Comparison of ENCODE assay signal across 9 cellular contexts in genomic region chr10:110355181-110355831, GRCh38. TPM values are rescaled to one million over a fixed set of nuclear protein-coding genes. Genes with fewer than 3 reads are reported as not detected.
DNase-seq lines count a peak whose midpoint lies in the region; ATAC-seq and TF ChIP-seq lines count a peak whose summit lies in the region.
"Had no signal": no experiment of that assay in that cellular context is flagged by ENCODE, and none has a peak within 500 bp of the region (broad histone marks: within the 10 kb centered on the region; RNA-seq: fewer than 3 reads in every experiment).

No MANE protein-coding gene starts in this region.

- H3K36me3 Mint-ChIP-seq in activated naive CD8-positive, alpha-beta T cell treated with anti-CD3 and anti-CD28 coated beads for 36 hours: no peaks in the 10 kb centered on the region

- H3K4me1 Mint-ChIP-seq in activated naive CD8-positive, alpha-beta T cell treated with anti-CD3 and anti-CD28 coated beads for 36 hours: peaks cover 45% of the 10 kb centered on the region

- no peak overlapping the region for H3K4me3 Mint-ChIP-seq in activated naive CD8-positive, alpha-beta T cell treated with anti-CD3 and anti-CD28 coated beads for 36 hours

- peak; percentile 43 for ATAC-seq in GM19395 (IDR thresholded peaks at IDR 0.05; ENCODE audit: unreplicated experiment)
- peak; percentile 28 for ATAC-seq in HG03439 (IDR thresholded peaks at IDR 0.05; ENCODE audit: unreplicated experiment)

- no peak for TF ChIP-seq CTCF in GM12864 (IDR thresholded peaks at IDR 0.05; ENCODE audit: low read depth, low read length, missing control alignments)

- H3K4me3 ChIP-seq in GM12864 (ENCODE audit: low read depth, low read length): peak overlapping the region; percentile 31; the same call in 1 of the 2 replicates
- H3K4me3 ChIP-seq: MG63 had no signal

- peak; percentile 69 for DNase-seq in GM12864 (ENCODE audit: low read depth)
- no peak for DNase-seq in activated naive CD8-positive, alpha-beta T cell treated with anti-CD3 and anti-CD28 coated beads for 36 hours
- no peak for DNase-seq in NCI-H2196 treated with DMSO at 0.1 percent for 48 hours (lab: John Stamatoyannopoulos, UW; ENCODE audit: unreplicated experiment)
- DNase-seq in LoVo (ENCODE audit: low spot score): no peak
- no peak for DNase-seq in DMS114 treated with DMSO at 0.1 percent for 48 hours (lab: John Stamatoyannopoulos, UW; ENCODE audit: unreplicated experiment)
- no peak for DNase-seq in UCSD-AML1 (lab: John Stamatoyannopoulos, UW; ENCODE audit: unreplicated experiment)
- DNase-seq: MG63 had no signal

- peak overlapping the region; percentile 77 for H3K27ac Mint-ChIP-seq in activated naive CD8-positive, alpha-beta T cell treated with anti-CD3 and anti-CD28 coated beads for 36 hours

- H3K9me3 Mint-ChIP-seq in activated naive CD8-positive, alpha-beta T cell treated with anti-CD3 and anti-CD28 coated beads for 36 hours: no peaks in the 10 kb centered on the region

- H3K27me3 Mint-ChIP-seq in activated naive CD8-positive, alpha-beta T cell treated with anti-CD3 and anti-CD28 coated beads for 36 hours: peaks cover 14% of the 10 kb centered on the region

RNA-seq across cellular contexts. Expression of gene SMNDC1, which starts 50.6 kb away (rescaled TPM):
- total RNA-seq in activated naive CD8-positive, alpha-beta T cell treated with anti-CD3 and anti-CD28 coated beads for 36 hours: 10 to 100 TPM; 55.1 to 56.9 TPM
